Comparison of ENCODE assay signal across 12 cellular contexts in the genomic region with DNA sequence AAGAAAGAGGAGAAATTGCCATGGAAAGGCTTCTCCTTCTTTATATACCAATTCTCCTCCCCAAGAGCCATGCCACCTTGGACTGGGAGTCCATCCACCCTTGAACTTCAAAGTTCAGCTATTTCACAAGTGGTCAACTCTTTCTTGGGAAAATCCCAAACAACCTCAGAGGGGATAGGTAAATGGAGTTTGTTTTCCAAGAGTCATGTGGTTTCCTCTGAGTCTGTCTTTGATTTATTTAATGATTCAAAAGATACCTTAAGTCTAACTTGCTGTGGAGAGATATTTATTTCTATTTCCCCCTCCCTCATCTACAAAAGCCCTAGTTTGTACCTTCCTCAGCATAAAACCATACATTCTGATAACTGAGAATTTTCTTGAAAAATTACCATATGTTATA.
"Had no signal": no experiment of that assay in that cellular context is flagged by ENCODE, and none has a peak within 500 bp of the region (broad histone marks: within the 10 kb centered on the region; RNA-seq: fewer than 3 reads in every experiment).

No MANE protein-coding gene starts in this region.

- DNase-seq: effector CD4-positive, alpha-beta T cell; heart right ventricle; hypothalamus; islet precursor cell; left colon; mesendoderm; naive B cell; occipital lobe; psoas muscle; stimulated activated CD4-positive, alpha-beta T cell treated with anti-CD3 and anti-CD28 coated beads, Interleukin-12 subunit alpha, Interleukin-12 subunit beta, amount 100 ng/mL, for 4 hours; stimulated activated naive CD4-positive, alpha-beta T cell treated with Interleukin-2 at 50 U/mL for 16 hours had no signal

- ATAC-seq: heart right ventricle, left colon, psoas muscle had no signal

- H3K4me1 ChIP-seq: psoas muscle had no signal

- H3K36me3 ChIP-seq: heart right ventricle had no signal

- H3K9me3 ChIP-seq: heart right ventricle, psoas muscle had no signal

- H3K4me3 ChIP-seq: coronary artery, heart right ventricle, psoas muscle had no signal

- H3K27me3 ChIP-seq: heart right ventricle had no signal
